In the genomic region with DNA sequence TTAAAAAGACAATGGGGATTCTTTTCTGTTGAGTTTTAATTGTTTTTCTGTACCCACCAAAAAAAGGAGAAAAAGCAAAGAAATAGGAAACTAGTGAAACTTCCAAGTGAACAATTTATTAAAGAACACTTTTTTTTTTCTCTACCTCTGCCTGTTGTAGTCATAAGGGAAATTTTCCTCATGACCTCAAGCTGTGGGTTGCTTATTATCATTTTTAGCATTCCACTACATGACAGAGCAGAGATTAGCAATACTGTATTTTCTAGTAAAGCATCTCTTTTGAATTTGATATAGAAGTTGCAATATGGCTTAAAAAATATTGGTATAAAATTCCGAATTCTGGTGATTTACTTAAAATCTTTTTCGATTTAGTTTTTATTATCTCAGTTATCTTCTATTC, we compare ENCODE assay signal across 20 cellular contexts.
DNase-seq lines count a peak whose midpoint lies in the region; ATAC-seq, FAIRE-seq and TF ChIP-seq lines count a peak whose summit lies in the region.
"Had no signal": no experiment of that assay in that cellular context is flagged by ENCODE, and none has a peak within 500 bp of the region (broad histone marks: within the 10 kb centered on the region; RNA-seq: fewer than 3 reads in every experiment).

No MANE protein-coding gene starts in this region.

- H2BK120ac ChIP-seq in mesenchymal stem cell (ENCODE audit: low read depth, low read length), result no peak overlapping the region

- no peak overlapping the region for H2BK12ac ChIP-seq in mesenchymal stem cell (ENCODE audit: low read length in 2 of 2)

- H3K4me3 ChIP-seq in AG04449 (ENCODE audit: low read depth, low read length), result no peak overlapping the region
- H3K4me3 ChIP-seq in GM23248, result no peak overlapping the region
- no peak overlapping the region for H3K4me3 ChIP-seq in K562
- no peak overlapping the region for H3K4me3 ChIP-seq in mesenchymal stem cell (ENCODE audit: insufficient read depth in 1 of 2, low read depth in 1 of 2, low read length in 2 of 2)
- H3K4me3 ChIP-seq in effector memory CD4-positive, alpha-beta T cell (ENCODE audit: insufficient read depth, low read depth, low read length, poor library complexity, severe bottlenecking), result no peak overlapping the region
- no peak overlapping the region for H3K4me3 ChIP-seq in aorta (ENCODE audit: low read length in 2 of 2)
- H3K4me3 ChIP-seq in left ventricle myocardium inferior, result no peak overlapping the region
- H3K4me3 ChIP-seq: SJSA1 had no signal

- H3K27me3 ChIP-seq in GM23248 (replicated peaks; ENCODE audit: insufficient read depth) (no peaks in the 10 kb centered on the region), K562 (ENCODE audit: control insufficient read depth in 2 of 2, insufficient read depth in 2 of 2, low read length in 2 of 2) (no peaks in the 10 kb centered on the region), mesenchymal stem cell (ENCODE audit: control insufficient read depth in 1 of 2, insufficient read depth in 1 of 2, low read length in 2 of 2) (no peaks in the 10 kb centered on the region), aorta (ENCODE audit: control insufficient read depth in 1 of 2, insufficient read depth in 2 of 2, low read length in 1 of 2) (no peaks in the 10 kb centered on the region), left ventricle myocardium inferior (ENCODE audit: low read depth) (no peaks in the 10 kb centered on the region)
- no peaks in the 10 kb centered on the region for H3K27me3 ChIP-seq in effector memory CD4-positive, alpha-beta T cell (replicated peaks; ENCODE audit: control insufficient read depth, insufficient read depth, low read length, poor library complexity, severe bottlenecking)
- H3K27me3 ChIP-seq: SJSA1 had no signal

- WGBS in GM23248 (ENCODE audit: low coverage in 1 of 2, low lambda C conversion rate in 2 of 2, missing lambda C conversion rate in 2 of 2), 2 experiments, result 7 to 15% methylated on average over 2 of the region's 2 CpGs
- 5% methylated on average over 2 of the region's 2 CpGs for WGBS in K562 (ENCODE audit: insufficient coverage, low coverage, missing lambda C conversion rate)
- WGBS in mesenchymal stem cell, result no CpG with 5 or more reads among the region's 2 CpGs
- WGBS in aorta, 2 donors, result 84 to 85% methylated on average over 2 of the region's 2 CpGs

- no peak overlapping the region for H3K4ac ChIP-seq in mesenchymal stem cell (ENCODE audit: low read depth in 1 of 2, low read length in 2 of 2)

- H3K4me1 ChIP-seq in GM23248 (ENCODE audit: insufficient read depth) (no peaks in the 10 kb centered on the region), K562 (replicated peaks in 1 of 2; ENCODE audit: control insufficient read depth in 2 of 2, insufficient read depth in 2 of 2, low read length in 2 of 2) (no peaks in the 10 kb centered on the region), mesenchymal stem cell (ENCODE audit: control insufficient read depth, insufficient read depth, low read depth, low read length) (no peaks in the 10 kb centered on the region), aorta (ENCODE audit: control insufficient read depth in 1 of 2, insufficient read depth in 2 of 2, low read length in 2 of 2) (no peaks in the 10 kb centered on the region), left ventricle myocardium inferior (no peaks in the 10 kb centered on the region)
- H3K4me1 ChIP-seq in effector memory CD4-positive, alpha-beta T cell (ENCODE audit: control insufficient read depth, insufficient read depth, low read length, poor library complexity, severe bottlenecking), result no peaks in the 10 kb centered on the region
- H3K4me1 ChIP-seq: SJSA1 had no signal

- CTCF ChIA-PET in AG04449 (lab: Yijun Ruan, JAX) (no interaction called here), K562 (lab: Yijun Ruan, JAX; ENCODE audit: low intra/inter-chr PET ratio) (no interaction called here)

- H3K9ac ChIP-seq in GM23248 (no peak overlapping the region), K562 (ENCODE audit: insufficient read depth in 1 of 2, low read depth in 2 of 2, low read length in 2 of 2) (no peak overlapping the region), mesenchymal stem cell (ENCODE audit: low read length) (peak overlapping the region; percentile 57)

- POLR2A ChIA-PET in AG04449 (lab: Yijun Ruan, JAX), result no interaction called here
- POLR2A ChIA-PET in K562 (lab: Yijun Ruan, JAX), result no interaction called here

- H3K18ac ChIP-seq in mesenchymal stem cell (ENCODE audit: low read depth in 1 of 2, low read length in 2 of 2), result no peak overlapping the region

- H3K9me1 ChIP-seq in K562 (ENCODE audit: control insufficient read depth, insufficient read depth, low read length), result no peaks in the 10 kb centered on the region

- BruUV-seq in K562 (replicated peaks; lab: Mats Ljungman, UMichigan), result no TSS peak

- no peak overlapping the region for H2BK5ac ChIP-seq in mesenchymal stem cell (ENCODE audit: low read depth, low read length, poor library complexity, severe bottlenecking)

- ATAC-seq in K562 (no peak), aorta (ENCODE audit: low FRiP score) (no peak)
- ATAC-seq: PC-3 had no signal

- in situ Hi-C loops in GM23248 (cut with MboI) (no loop called here), K562 (cut with MboI) (no loop called here)

- no peak overlapping the region for H2AK5ac ChIP-seq in mesenchymal stem cell (ENCODE audit: low read length, severe bottlenecking)

- H3K79me1 ChIP-seq in mesenchymal stem cell (replicated peaks; ENCODE audit: low read length, poor library complexity, severe bottlenecking), result no peaks in the 10 kb centered on the region

- H3K79me2 ChIP-seq in GM23248 (ENCODE audit: insufficient read depth) (no peaks in the 10 kb centered on the region), K562 (ENCODE audit: control insufficient read depth, insufficient read depth, low read length) (no peaks in the 10 kb centered on the region)

- no peak for TF ChIP-seq POLR2A in K562 (conservative IDR thresholded peaks at IDR 0.05)

- H4K20me1 ChIP-seq in GM23248 (ENCODE audit: insufficient read depth) (no peaks in the 10 kb centered on the region), K562 (replicated peaks; ENCODE audit: control insufficient read depth, insufficient read depth, low read length) (no peaks in the 10 kb centered on the region)

- H3K36me3 ChIP-seq in GM23248 (ENCODE audit: low read depth) (no peaks in the 10 kb centered on the region), K562 (ENCODE audit: control insufficient read depth, insufficient read depth, low read length) (no peaks in the 10 kb centered on the region), mesenchymal stem cell (ENCODE audit: control insufficient read depth in 1 of 2, insufficient read depth in 2 of 2, low read depth in 1 of 2, low read length in 2 of 2) (no peaks in the 10 kb centered on the region), aorta (ENCODE audit: control insufficient read depth in 1 of 2, insufficient read depth in 2 of 2, low read length in 1 of 2) (no peaks in the 10 kb centered on the region), left ventricle myocardium inferior (no peaks in the 10 kb centered on the region)
- no peaks in the 10 kb centered on the region for H3K36me3 ChIP-seq in effector memory CD4-positive, alpha-beta T cell (ENCODE audit: control insufficient read depth, insufficient read depth, low read length)
- H3K36me3 ChIP-seq: SJSA1 had no signal

- H3K9me3 ChIP-seq in GM23248 (ENCODE audit: low read depth) (no peaks in the 10 kb centered on the region), K562 (replicated peaks; ENCODE audit: control insufficient read depth, insufficient read depth, low read depth, low read length) (no peaks in the 10 kb centered on the region), mesenchymal stem cell (ENCODE audit: control insufficient read depth, low read length) (no peaks in the 10 kb centered on the region), aorta (ENCODE audit: control insufficient read depth, low read length) (no peaks in the 10 kb centered on the region), left ventricle myocardium inferior (replicated peaks) (no peaks in the 10 kb centered on the region)
- no peaks in the 10 kb centered on the region for H3K9me3 ChIP-seq in effector memory CD4-positive, alpha-beta T cell (ENCODE audit: control insufficient read depth, low read length)
- H3K9me3 ChIP-seq: SJSA1 had no signal

- TF ChIP-seq EP300 in K562 (IDR thresholded peaks at IDR 0.05; ENCODE audit: low read length), result no peak

- TF ChIP-seq RAD21 in K562 (CRISPR knock-in tag; conservative IDR thresholded peaks at IDR 0.05 in 1 of 2, IDR thresholded peaks at IDR 0.05 in 1 of 2), result no peak

- H3K27ac ChIP-seq in GM23248 (no peak overlapping the region), K562 (ENCODE audit: extremely low read depth, low read depth, low read length) (no peak overlapping the region), mesenchymal stem cell (ENCODE audit: low read length, poor library complexity, severe bottlenecking) (no peak overlapping the region), aorta (ENCODE audit: low read depth in 1 of 2, low read length in 2 of 2) (no peak overlapping the region), left ventricle myocardium inferior (replicated peaks) (no peak overlapping the region)
- no peak overlapping the region for H3K27ac ChIP-seq in effector memory CD4-positive, alpha-beta T cell (ENCODE audit: insufficient read depth, low read length, poor library complexity, severe bottlenecking)
- H3K27ac ChIP-seq: HL-60, SJSA1 had no signal

- no peak overlapping the region for H3K14ac ChIP-seq in mesenchymal stem cell (ENCODE audit: low read length in 2 of 2)

- no peaks in the 10 kb centered on the region for H3F3A ChIP-seq in GM23248 (ENCODE audit: insufficient read depth)

- peak; percentile 42 for FAIRE-seq in K562 (lab: Jason Lieb, UNC)

- no peak overlapping the region for H3K23ac ChIP-seq in mesenchymal stem cell (ENCODE audit: low read length in 2 of 2)

- intact Hi-C loops in K562 (cut with micrococcal nuclease), result no loop called here
- intact Hi-C loops in aorta (cut with DNase I), result no loop called here
- intact Hi-C loops in left ventricle myocardium inferior (cut with micrococcal nuclease), result no loop called here

- peak; percentile 1 for DNase-seq in AG04449 (ENCODE audit: low read depth, low spot score)
- peak; percentile 43 for DNase-seq in GM23248
- no peak for DNase-seq in K562 (ENCODE audit: extremely low read depth in 1 of 4, low spot score in 3 of 4)
- peak; percentile 31 for DNase-seq in mesenchymal stem cell
- DNase-seq in effector memory CD4-positive, alpha-beta T cell, result no peak
- no peak for DNase-seq in aorta
- no peak for DNase-seq in left ventricle myocardium inferior
- DNase-seq in activated T-cell treated with anti-CD3 and anti-CD28 coated beads for 4 hours, result no peak
- DNase-seq: 8988T, AML-193, COR-L47, H9, KBM-7, NCI-H1436 treated with DMSO at 0.1 percent for 48 hours, NCI-H2029 treated with DMSO at 0.1 percent for 48 hours, NCI-H510A, NCI-H774, PC-3 had no signal

- no peak overlapping the region for H2BK15ac ChIP-seq in mesenchymal stem cell (ENCODE audit: low read depth, poor library complexity, severe bottlenecking)

- no peaks in the 10 kb centered on the region for H3K9me2 ChIP-seq in GM23248 (ENCODE audit: insufficient read depth)

- no peak for TF ChIP-seq CTCF in AG04449 (IDR thresholded peaks at IDR 0.05; ENCODE audit: insufficient read depth, low read length, missing control alignments)
- no peak for TF ChIP-seq CTCF in K562 (IDR thresholded peaks at IDR 0.05 in 2 of 3, conservative IDR thresholded peaks at IDR 0.05 in 1 of 3; ENCODE audit: insufficient read depth in 2 of 3, low read depth in 1 of 3, low read length in 3 of 3)
- TF ChIP-seq CTCF in left ventricle myocardium inferior (IDR thresholded peaks at IDR 0.05; ENCODE audit: borderline replicate concordance), result no peak

- no peak overlapping the region for H4K91ac ChIP-seq in mesenchymal stem cell (ENCODE audit: low read length)

- no peak overlapping the region for H3K4me2 ChIP-seq in GM23248 (ENCODE audit: unreplicated experiment)
- no peak overlapping the region for H3K4me2 ChIP-seq in K562 (ENCODE audit: insufficient read depth, low read length)
- no peak overlapping the region for H3K4me2 ChIP-seq in mesenchymal stem cell (ENCODE audit: low read length, poor library complexity, severe bottlenecking)

- no peak overlapping the region for H4K8ac ChIP-seq in mesenchymal stem cell (ENCODE audit: low read length)

- H2AFZ ChIP-seq in GM23248 (no peak overlapping the region), K562 (ENCODE audit: low read depth, low read length) (no peak overlapping the region), mesenchymal stem cell (ENCODE audit: low read depth, low read length) (no peak overlapping the region)

Comparison
In these comparisons a context has a peak if more than half of its experiments do, and no peak if none do; other contexts are left out.
1. DNase-seq: peak in AG04449 (single experiment), GM23248 (single experiment) and mesenchymal stem cell (single experiment); none in K562 (0 of 4), effector memory CD4-positive, alpha-beta T cell (0 of 3), aorta (0 of 2), left ventricle myocardium inferior (single experiment) and activated T-cell treated with anti-CD3 and anti-CD28 coated beads for 4 hours (single experiment).